ENCODE assay signal across 29 cellular contexts in genomic region chr2:16746329-16746728, GRCh38.
"Had no signal": no experiment of that assay in that cellular context is flagged by ENCODE, and none has a peak within 500 bp of the region (broad histone marks: within the 10 kb centered on the region; RNA-seq: fewer than 3 reads in every experiment).

No MANE protein-coding gene starts in this region.

- H3K4me1 Mint-ChIP-seq: nephron progenitor cell had no signal

- DNase-seq: nephron progenitor cell; occipital lobe; ovary; posterior cingulate gyrus; psoas muscle; right cardiac atrium; right lobe of liver; sigmoid colon; small intestine; stimulated activated CD4-positive, alpha-beta T cell treated with anti-CD3 and anti-CD28 coated beads, Interleukin-15, amount 100 ng/mL, for 24 hours; stimulated activated CD4-positive, alpha-beta T cell treated with anti-CD3 and anti-CD28 coated beads, Interleukin-2, amount 100 ng/mL, for 24 hours; stimulated activated CD4-positive, alpha-beta T cell treated with anti-CD3 and anti-CD28 coated beads, Interleukin-2, amount 100 ng/mL, for 48 hours; stimulated activated CD4-positive, alpha-beta T cell treated with anti-CD3 and anti-CD28 coated beads, Interleukin-4, amount 100 ng/mL, for 24 hours; stimulated activated naive B cell treated with anti-CD40 and anti-IgM and Interleukin-4, amounts not matched to agents 10 μg/mL and 1 μg/mL and 100 μg/mL, for 72 hours; stimulated activated naive CD4-positive, alpha-beta T cell treated with Interleukin-2 at 50 U/mL for 16 hours; stomach; thyroid gland; trophoblast cell; upper lobe of left lung had no signal

- H3K9me3 ChIP-seq: ovary, psoas muscle, right lobe of liver, sigmoid colon, stomach, thoracic aorta, thyroid gland, tibial nerve, upper lobe of left lung, vagina had no signal

- H3K9me3 Mint-ChIP-seq: natural killer cell treated with Interleukin-12 subunit alpha and Interleukin-12 subunit beta and Interleukin-15 and Interleukin-18, amount 100 ng/mL, for 72 hours; nephron progenitor cell; stimulated activated naive B cell treated with anti-CD40 and anti-IgM and Interleukin-4, amounts not matched to agents 10 μg/mL and 1 μg/mL and 100 μg/mL, for 72 hours; stimulated activated naive CD8-positive, alpha-beta T cell treated with anti-CD3 and anti-CD28 coated beads, Interleukin-15, Interleukin-2, amounts not matched to agents 100 ng/mL and 50 ng/mL, for 24 hours had no signal

- ATAC-seq: natural killer cell treated with Interleukin-12 subunit alpha and Interleukin-12 subunit beta and Interleukin-15 and Interleukin-18, amount 100 ng/mL, for 72 hours; right cardiac atrium; right lobe of liver had no signal

- H3K4me3 Mint-ChIP-seq: natural killer cell treated with Interleukin-12 subunit alpha and Interleukin-12 subunit beta and Interleukin-15 and Interleukin-18, amount 100 ng/mL, for 72 hours; nephron progenitor cell; neural crest cell; stimulated activated effector memory CD8-positive, alpha-beta T cell treated with anti-CD3 and anti-CD28 coated beads, Interleukin-12 subunit alpha, Interleukin-12 subunit beta, amount 100 ng/mL, for 72 hours; stimulated activated naive B cell treated with anti-CD40 and anti-IgM and Interleukin-4, amounts not matched to agents 10 μg/mL and 1 μg/mL and 100 μg/mL, for 72 hours had no signal

- H3K27ac ChIP-seq: ovary, parathyroid adenoma, right lobe of liver, sigmoid colon, stomach, thoracic aorta, tibial nerve, upper lobe of left lung, vagina had no signal

- H3K4me1 ChIP-seq: parathyroid adenoma, psoas muscle, right lobe of liver, sigmoid colon, stomach, tibial nerve, upper lobe of left lung, vagina had no signal

- H3K27ac Mint-ChIP-seq: natural killer cell treated with Interleukin-12 subunit alpha and Interleukin-12 subunit beta and Interleukin-15 and Interleukin-18, amount 100 ng/mL, for 72 hours; nephron progenitor cell; progenitor cell of endocrine pancreas; stimulated activated effector memory CD8-positive, alpha-beta T cell treated with anti-CD3 and anti-CD28 coated beads, Interleukin-12 subunit alpha, Interleukin-12 subunit beta, amount 100 ng/mL, for 72 hours had no signal

- H3K9ac ChIP-seq: parathyroid adenoma had no signal

- H3K36me3 Mint-ChIP-seq: natural killer cell treated with Interleukin-12 subunit alpha and Interleukin-12 subunit beta and Interleukin-15 and Interleukin-18, amount 100 ng/mL, for 72 hours; stimulated activated effector memory CD8-positive, alpha-beta T cell treated with anti-CD3 and anti-CD28 coated beads, Interleukin-12 subunit alpha, Interleukin-12 subunit beta, amount 100 ng/mL, for 72 hours; stimulated activated naive B cell treated with anti-CD40 and anti-IgM and Interleukin-4, amounts not matched to agents 10 μg/mL and 1 μg/mL and 100 μg/mL, for 72 hours had no signal

- H3K4me3 ChIP-seq: ovary, psoas muscle, right lobe of liver, sigmoid colon, stomach, thoracic aorta, thyroid gland, tibial nerve, upper lobe of left lung, vagina had no signal

- FAIRE-seq: small intestine, urothelium cell line had no signal

- H3K36me3 ChIP-seq: ovary, right lobe of liver, sigmoid colon, stomach, thoracic aorta, thyroid gland, tibial nerve, upper lobe of left lung, vagina had no signal
